In genomic region chr7:139559364-139560105, GRCh38 we compare ENCODE assay signal across 23 cellular contexts. TPM values are rescaled to one million over a fixed set of nuclear protein-coding genes. Genes with fewer than 3 reads are reported as not detected.
"Had no signal": no experiment of that assay in that cellular context is flagged by ENCODE, and none has a peak within 500 bp of the region (broad histone marks: within the 10 kb centered on the region; RNA-seq: fewer than 3 reads in every experiment).

No MANE protein-coding gene starts in this region.

- ATAC-seq: activated naive CD8-positive, alpha-beta T cell treated with anti-CD3 and anti-CD28 coated beads, Interleukin-2, amount 50 U/mL, for 24 hours; left lung had no signal

- H3K36me3 ChIP-seq: left lung, neural progenitor cell, prostate gland, WERI-Rb-1 had no signal

- H3K4me3 ChIP-seq: left lung, neural progenitor cell, prostate gland, right lobe of liver, testis had no signal

- H3K27ac Mint-ChIP-seq: activated naive CD4-positive, alpha-beta T cell treated with anti-CD3 and anti-CD28 coated beads for 36 hours; activated naive CD8-positive, alpha-beta T cell treated with anti-CD3 and anti-CD28 coated beads, Interleukin-2, amount 50 U/mL, for 24 hours; activated T-helper 2 cell treated with anti-CD3 and anti-CD28 coated beads, Interferon-gamma antibody, Interleukin-2, Interleukin-4, amounts not matched to agents 10 μg/mL and 5 μg/mL and 100 μg/mL, durations not matched to agents 14 hours and 24 hours and 36 hours; brain; neural progenitor cell had no signal

- H3K9ac ChIP-seq: neural progenitor cell had no signal

- H3K4me1 Mint-ChIP-seq: brain, neural progenitor cell had no signal

- H3K4me1 ChIP-seq: neural progenitor cell, prostate gland, right lobe of liver, testis had no signal

- H3K27me3 ChIP-seq: left lung, neural progenitor cell, right lobe of liver, testis had no signal

- H3K27me3 Mint-ChIP-seq: activated naive CD8-positive, alpha-beta T cell treated with anti-CD3 and anti-CD28 coated beads, Interleukin-2, amount 50 U/mL, for 24 hours; brain had no signal

- H3K9me3 ChIP-seq: prostate gland, right lobe of liver, testis had no signal

- H3K4me3 Mint-ChIP-seq: activated naive CD4-positive, alpha-beta T cell treated with anti-CD3 and anti-CD28 coated beads for 36 hours; activated naive CD8-positive, alpha-beta T cell treated with anti-CD3 and anti-CD28 coated beads, Interleukin-2, amount 50 U/mL, for 24 hours; brain; neural progenitor cell had no signal

- H3K27ac ChIP-seq: left lung, neural progenitor cell, prostate gland, right lobe of liver, testis, WERI-Rb-1 had no signal

- DNase-seq: activated CD4-positive, alpha-beta T cell treated with anti-CD3 and anti-CD28 coated beads for 1 hour; activated CD4-positive, alpha-beta T cell treated with anti-CD3 and anti-CD28 coated beads, Interleukin-2, amount 50 U/mL, for 4 hours; activated naive CD4-positive, alpha-beta T cell treated with anti-CD3 and anti-CD28 coated beads for 36 hours; activated naive CD8-positive, alpha-beta T cell treated with anti-CD3 and anti-CD28 coated beads, Interleukin-2, amount 50 U/mL, for 24 hours; activated T-cell treated with anti-CD3 and anti-CD28 coated beads, Interleukin-2, amount 50 U/mL, for 1 hour; anterior cingulate cortex; central memory CD4-positive, alpha-beta T cell; foreskin melanocyte; kidney; left lung; right lobe of liver; small intestine; stimulated activated CD4-positive, alpha-beta T cell treated with anti-CD3 and anti-CD28 coated beads, Interleukin-4, amount 100 ng/mL, for 1 hour; testis; WERI-Rb-1 had no signal

- H3K9me3 Mint-ChIP-seq: activated naive CD8-positive, alpha-beta T cell treated with anti-CD3 and anti-CD28 coated beads, Interleukin-2, amount 50 U/mL, for 24 hours; activated T-helper 2 cell treated with anti-CD3 and anti-CD28 coated beads, Interferon-gamma antibody, Interleukin-2, Interleukin-4, amounts not matched to agents 10 μg/mL and 5 μg/mL and 100 μg/mL, durations not matched to agents 14 hours and 24 hours and 36 hours had no signal

RNA-seq across cellular contexts. Expression of gene CLEC2L, which starts 36.0 kb away (rescaled TPM):
- total RNA-seq: activated naive CD4-positive, alpha-beta T cell treated with anti-CD3 and anti-CD28 coated beads for 36 hours; activated T-helper 2 cell treated with anti-CD3 and anti-CD28 coated beads, Interferon-gamma antibody, Interleukin-2, Interleukin-4, amounts not matched to agents 10 μg/mL and 5 μg/mL and 100 μg/mL, durations not matched to agents 14 hours and 24 hours and 36 hours; epithelial cell of proximal tubule; kidney; osteoblast; right lobe of liver; T-helper 2 cell treated with Interferon-gamma antibody and Interleukin-4, amounts not matched to agents 100 ng/mL and 5 ng/mL, for 36 hours; ureter had no signal
